ENCODE assay signal across 8 cellular contexts in the genomic region with DNA sequence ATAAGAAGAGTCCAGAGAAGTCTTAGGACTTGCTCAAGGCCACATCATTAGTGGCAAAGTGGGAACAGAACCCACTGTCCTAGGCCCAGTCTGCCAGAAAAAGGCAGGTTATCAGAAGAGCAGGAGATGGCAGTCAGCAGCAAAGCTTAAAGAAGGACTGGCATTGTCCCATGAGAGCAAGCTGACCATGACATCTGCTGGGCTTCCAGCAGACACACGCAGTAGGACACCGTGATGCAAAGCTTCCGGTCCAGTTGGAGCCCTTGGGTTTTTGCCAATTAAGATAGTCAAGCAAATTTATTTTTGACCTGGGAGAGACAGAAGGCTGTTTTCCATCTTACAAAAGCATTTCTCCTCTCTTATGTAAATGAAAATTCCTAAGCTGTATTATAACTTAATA. TPM values are rescaled to one million over a fixed set of nuclear protein-coding genes. Genes with fewer than 3 reads are reported as not detected.
A peak's percentile ranks its signal among the peaks of the same experiment; 100 is the strongest.
DNase-seq lines count a peak whose midpoint lies in the region; ATAC-seq and TF ChIP-seq lines count a peak whose summit lies in the region.

No MANE protein-coding gene starts in this region.

- no peaks in the 10 kb centered on the region for H3K9me3 ChIP-seq in PC-3 (ENCODE audit: low read length)
- H3K9me3 ChIP-seq in esophagus (ENCODE audit: control insufficient read depth in 2 of 2, insufficient read depth in 1 of 2, low read depth in 1 of 2, low read length in 1 of 2) = no peaks in the 10 kb centered on the region
- no peaks in the 10 kb centered on the region for H3K9me3 ChIP-seq in osteoblast (ENCODE audit: low read depth, low read length)

- no peak overlapping the region for H2AFZ ChIP-seq in PC-3 (ENCODE audit: low read length)
- no peak overlapping the region for H2AFZ ChIP-seq in osteoblast (ENCODE audit: low read length)

- H3K79me2 ChIP-seq in PC-3 (ENCODE audit: low read length) (no peaks in the 10 kb centered on the region), osteoblast (ENCODE audit: insufficient read depth, low read length) (peaks cover 77% of the 10 kb centered on the region)

- no peaks in the 10 kb centered on the region for H4K20me1 ChIP-seq in PC-3 (ENCODE audit: low read length)
- no peaks in the 10 kb centered on the region for H4K20me1 ChIP-seq in osteoblast (ENCODE audit: insufficient read depth, low read length)

- no peak overlapping the region for H3K4me3 ChIP-seq in PC-3 (ENCODE audit: low read length)
- no peak overlapping the region for H3K4me3 ChIP-seq in esophagus (ENCODE audit: low read depth in 1 of 2, low read length in 2 of 2)
- no peak overlapping the region for H3K4me3 ChIP-seq in osteoblast (ENCODE audit: insufficient read depth, low read length)

- no peaks in the 10 kb centered on the region for H3F3A ChIP-seq in PC-3 (ENCODE audit: low read length, unreplicated experiment)

- intact Hi-C loops in PC-3 (cut with micrococcal nuclease) = no loop called here

- H3K27me3 ChIP-seq in PC-3 (ENCODE audit: low read length) (no peaks in the 10 kb centered on the region), esophagus (ENCODE audit: control insufficient read depth in 1 of 2, insufficient read depth in 2 of 2, low read length in 2 of 2) (no peaks in the 10 kb centered on the region), osteoblast (ENCODE audit: insufficient read depth, low read length) (no peaks in the 10 kb centered on the region)

- H3K27ac ChIP-seq in PC-3 (ENCODE audit: low read length) (peak overlapping the region; percentile 95), esophagus (ENCODE audit: low read depth in 2 of 2, low read length in 1 of 2) (peak overlapping the region; percentile 81 to 92), osteoblast (ENCODE audit: low read depth, low read length) (peak overlapping the region; percentile 100)

- peaks cover 16% of the 10 kb centered on the region for H3K36me3 ChIP-seq in PC-3 (ENCODE audit: low read depth, low read length)
- H3K36me3 ChIP-seq in esophagus (ENCODE audit: control insufficient read depth in 2 of 2, insufficient read depth in 2 of 2, low read length in 1 of 2) = peaks cover 2 to 4% of the 10 kb centered on the region in 2 donors
- peaks cover 78% of the 10 kb centered on the region for H3K36me3 ChIP-seq in osteoblast (ENCODE audit: insufficient read depth, low read length)

- ATAC-seq in PC-3 = no peak; the same call in 1 of the 2 replicates

- peak overlapping the region; percentile 53; the same call in 1 of the 2 replicates for H3K4me2 ChIP-seq in PC-3 (ENCODE audit: low read length)
- H3K4me2 ChIP-seq in osteoblast (ENCODE audit: insufficient read depth, low read length) = no peak overlapping the region

- peak overlapping the region; percentile 60 for H3K9ac ChIP-seq in PC-3 (ENCODE audit: low read length)

- WGBS in esophagus, 2 donors = 27 to 34% methylated on average over 3 of the region's 3 CpGs

- no peaks in the 10 kb centered on the region for H3K9me2 ChIP-seq in PC-3 (replicated peaks; ENCODE audit: low read length)

- POLR2A ChIA-PET in PC-3 (lab: Charles Lee; ENCODE audit: unreplicated experiment) = interaction anchor here (0.9 kb wide), 1 partner anchor 50 kb away, joined by 3 read pairs; no protein-coding TSS in a partner anchor

- peak; percentile 46 for DNase-seq in COLO829 (ENCODE audit: low spot score)
- no peak for DNase-seq in PC-3
- DNase-seq in osteoblast (ENCODE audit: insufficient read length, low spot score, missing footprints) = no peak
- DNase-seq in stimulated activated CD4-positive, alpha-beta T cell treated with anti-CD3 and anti-CD28 coated beads, Interleukin-4, amount 100 ng/mL, for 4 hours = no peak
- DNase-seq in NCI-H510A treated with DMSO at 0.1 percent for 48 hours (lab: John Stamatoyannopoulos, UW) = no peak
- DNase-seq in DMS153 (lab: John Stamatoyannopoulos, UW) = no peak
- DNase-seq in retina = no peak

- CTCF ChIA-PET in PC-3 (lab: Charles Lee) = interaction anchor here (0.7 to 1.9 kb wide), 3 partner anchors 9 to 53 kb away, joined by 3 to 5 read pairs (median 3); no protein-coding TSS in a partner anchor

- H3K4me1 ChIP-seq in PC-3 (ENCODE audit: insufficient read depth, low read length) (peaks cover 60% of the 10 kb centered on the region), esophagus (ENCODE audit: control insufficient read depth in 2 of 2, insufficient read depth in 2 of 2, low read length in 1 of 2) (peaks cover 6 to 8% of the 10 kb centered on the region in 2 donors), osteoblast (ENCODE audit: insufficient read depth, low read length) (peaks cover 89% of the 10 kb centered on the region)

- TF ChIP-seq CTCF in PC-3 (conservative IDR thresholded peaks at IDR 0.05; ENCODE audit: low read depth, low read length) (no peak), osteoblast (IDR thresholded peaks at IDR 0.05; ENCODE audit: extremely low read depth, low read depth, low read length) (no peak)

- BruUV-seq in PC-3 (replicated peaks; lab: Mats Ljungman, UMichigan) = no TSS peak

RNA-seq across cellular contexts. Expression of a gene that starts 42.1 kb away (rescaled TPM):
- total RNA-seq in PC-3 (2014; rRNA removed) (17.0 and 19.6 TPM in 2 replicates), osteoblast (181 and 196 TPM in 2 replicates)
- 1 to 10 TPM; 3.4 to 5.9 TPM for polyA plus RNA-seq in esophagus
